In the genomic region with DNA sequence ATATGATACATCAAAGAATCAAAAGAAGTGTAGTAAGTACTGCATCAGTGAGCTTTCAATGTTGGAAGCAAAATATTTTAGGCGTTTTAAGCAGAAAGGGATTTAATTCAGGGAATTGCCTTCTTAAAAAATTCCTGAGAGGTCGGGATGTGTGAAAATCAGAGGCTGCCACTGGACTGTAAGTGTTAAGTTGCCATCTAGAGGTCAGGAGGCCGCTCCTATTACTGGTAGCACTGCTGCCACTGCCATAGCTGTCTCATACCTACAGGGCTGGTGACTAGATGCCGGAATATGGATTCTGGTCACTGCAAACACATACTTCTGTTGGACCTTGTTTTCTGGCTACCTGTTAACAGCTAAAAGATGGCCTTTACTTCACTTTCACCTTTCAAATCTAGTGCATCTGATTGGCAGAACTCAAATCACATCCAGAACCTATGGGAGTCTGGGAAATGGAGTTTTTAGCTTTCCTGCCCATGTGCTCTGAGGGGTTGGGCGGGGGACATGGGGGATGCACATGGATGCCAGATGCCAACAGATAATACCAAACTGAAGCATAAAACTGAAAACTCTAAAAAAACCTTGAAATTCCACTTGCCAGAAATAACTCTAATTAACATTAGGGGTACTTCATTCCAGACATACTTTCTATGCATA, we compare ENCODE assay signal across 15 cellular contexts. TPM values are rescaled to one million over a fixed set of nuclear protein-coding genes. Genes with fewer than 3 reads are reported as not detected.
A peak's percentile ranks its signal among the peaks of the same experiment; 100 is the strongest.
DNase-seq lines count a peak whose midpoint lies in the region; ATAC-seq and TF ChIP-seq lines count a peak whose summit lies in the region.
"Had no signal": no experiment of that assay in that cellular context is flagged by ENCODE, and none has a peak within 500 bp of the region (broad histone marks: within the 10 kb centered on the region; RNA-seq: fewer than 3 reads in every experiment).

No MANE protein-coding gene starts in this region.

- DNase-seq in GM03348 (ENCODE audit: low spot score) (peak; percentile 18), NB4 (ENCODE audit: low read depth) (peak; percentile 12), heart right ventricle (no peak), neural progenitor cell (ENCODE audit: low spot score) (peak; percentile 23), T1000 (lab: John Stamatoyannopoulos, UW) (no peak), NCI-H345 (lab: John Stamatoyannopoulos, UW) (no peak), OCI-M2 (lab: John Stamatoyannopoulos, UW; ENCODE audit: unreplicated experiment) (no peak), posterior vena cava (ENCODE audit: low spot score) (no peak)
- DNase-seq: activated CD8-positive, alpha-beta memory T cell treated with anti-CD3 and anti-CD28 coated beads, Interleukin-2, amount 50 U/mL, for 4 hours; activated naive CD4-positive, alpha-beta T cell treated with anti-CD3 and anti-CD28 coated beads, Interleukin-2, amount 50 U/mL, for 16 hours; BE2C; DMS153; NK-92 treated with Interleukin-12 subunit alpha and Interleukin-12 subunit beta, amount 100 ng/mL, for 24 hours; ovary had no signal

- H3K4me2 ChIP-seq in neural progenitor cell = no peak overlapping the region

- intact Hi-C loops in heart right ventricle (cut with DNase I) (no loop called here), posterior vena cava (cut with DNase I) (no loop called here)

- peak in 6 of 8 donors; percentile 46 to 87 (median 68) for ATAC-seq in heart right ventricle

- H3K4me3 ChIP-seq in NB4 (ENCODE audit: low read depth, low read length) = no peak overlapping the region
- no peak overlapping the region for H3K4me3 ChIP-seq in heart right ventricle
- no peak overlapping the region for H3K4me3 ChIP-seq in neural progenitor cell
- H3K4me3 ChIP-seq: ovary had no signal

- H3K27ac Mint-ChIP-seq in neural progenitor cell = no peak overlapping the region
- H3K27ac Mint-ChIP-seq: brain had no signal

- H3K4me3 Mint-ChIP-seq in neural progenitor cell = no peak overlapping the region
- H3K4me3 Mint-ChIP-seq: brain had no signal

- no peak for TF ChIP-seq POLR2A in NB4 (IDR thresholded peaks at IDR 0.05; ENCODE audit: extremely low read depth, insufficient read length)

- H3K4me1 ChIP-seq in heart right ventricle = peaks cover 0 to 28% (median 8%) of the 10 kb centered on the region in 9 donors
- no peaks in the 10 kb centered on the region for H3K4me1 ChIP-seq in neural progenitor cell
- H3K4me1 ChIP-seq: BE2C had no signal

- H3K9me3 ChIP-seq in heart right ventricle (peaks cover 0 to 7% (median 0%) of the 10 kb centered on the region in 11 donors), neural progenitor cell (ENCODE audit: low read depth) (no peaks in the 10 kb centered on the region)
- H3K9me3 ChIP-seq: BE2C, ovary had no signal

- no peaks in the 10 kb centered on the region for H3K4me1 Mint-ChIP-seq in neural progenitor cell

- H3K27me3 Mint-ChIP-seq in neural progenitor cell (ENCODE audit: insufficient read depth, low read depth) = peaks cover 2% of the 10 kb centered on the region
- H3K27me3 Mint-ChIP-seq: brain had no signal

- no peaks in the 10 kb centered on the region for H3F3A ChIP-seq in neural progenitor cell (ENCODE audit: low read depth)

- no peak overlapping the region for H2AFZ ChIP-seq in neural progenitor cell (replicated peaks)

- H3K27ac ChIP-seq in heart right ventricle = no peak overlapping the region
- no peak overlapping the region for H3K27ac ChIP-seq in neural progenitor cell
- H3K27ac ChIP-seq: ovary had no signal

- H4K20me1 ChIP-seq in neural progenitor cell (ENCODE audit: low read depth) = no peaks in the 10 kb centered on the region

- H3K27me3 ChIP-seq in heart right ventricle (no peaks in the 10 kb centered on the region), neural progenitor cell (no peaks in the 10 kb centered on the region)
- H3K27me3 ChIP-seq: BE2C, ovary had no signal

- H3K36me3 Mint-ChIP-seq in neural progenitor cell = peaks cover 13% of the 10 kb centered on the region

- no peak overlapping the region for H3K9ac ChIP-seq in neural progenitor cell

- H3K36me3 ChIP-seq in heart right ventricle (no peaks in the 10 kb centered on the region), neural progenitor cell (no peaks in the 10 kb centered on the region)
- H3K36me3 ChIP-seq: BE2C, ovary had no signal

- peaks cover 11% of the 10 kb centered on the region for H3K9me3 Mint-ChIP-seq in neural progenitor cell

- H3K79me2 ChIP-seq in neural progenitor cell (ENCODE audit: low read depth) = no peaks in the 10 kb centered on the region

- WGBS in heart right ventricle, 2 donors = 69 to 76% methylated on average over 5 of the region's 5 CpGs

- no peak for TF ChIP-seq CTCF in NB4 (IDR thresholded peaks at IDR 0.05; ENCODE audit: low read depth, low read length)
- TF ChIP-seq CTCF in heart right ventricle (IDR thresholded peaks at IDR 0.05) = peak in 6 of 9 donors; percentile 14 to 42 (median 34)
- peak; percentile 14 for TF ChIP-seq CTCF in neural progenitor cell (IDR thresholded peaks at IDR 0.05)

RNA-seq across cellular contexts. Expression of gene DGKH, which starts 29.8 kb away (rescaled TPM):
- total RNA-seq in heart right ventricle (10 to 100 TPM in 1 of 10 donors, 1 to 10 TPM in 9; 4.7 to 11.0 (median 8.1) TPM), neural progenitor cell (ENCODE audit: low replicate concordance) (8.4 and 12.1 TPM in 2 replicates), posterior vena cava (10 to 100 TPM; 15.0 to 29.4 TPM)
- polyA plus RNA-seq in heart right ventricle = 1 to 10 TPM; 1.2 to 2.7 TPM

Comparison
In these comparisons a context has a peak if more than half of its experiments do, and no peak if none do; other contexts are left out.
1. DNase-seq: peak in GM03348 (single experiment), NB4 (single experiment) and neural progenitor cell (single experiment); none in heart right ventricle (0 of 2), T1000 (single experiment), NCI-H345 (single experiment), OCI-M2 (single experiment) and posterior vena cava (single experiment).